In genomic region chr11:3854977-3855807, GRCh38 we compare ENCODE assay signal across 1 cellular context.
TF ChIP-seq lines count a peak whose summit lies in the region.

STIM1 (plus strand) TSS chr11:3855664; CDS start chr11:3856271, 607 bp downstream.

TF ChIP-seq in GM12878, 131 proteins besides CTCF, POLR2A, EP300 and RAD21 (continued from another document):
- TF ChIP-seq RELB (IDR thresholded peaks at IDR 0.05; ENCODE audit: low read depth) (peak; percentile 53; the same call in 1 of the 2 replicates), NFYA (IDR thresholded peaks at IDR 0.05; ENCODE audit: borderline replicate concordance, low read depth, low read length) (no peak), RCOR1 (conservative IDR thresholded peaks at IDR 0.05; ENCODE audit: low read depth, low read length) (no peak), SUZ12 (IDR thresholded peaks at IDR 0.05; ENCODE audit: unreplicated experiment) (no peak), TAF1 (IDR thresholded peaks at IDR 0.05; ENCODE audit: borderline replicate concordance, low read depth, low read length) (no peak), ZNF207 (IDR thresholded peaks at IDR 0.05; ENCODE audit: borderline replicate concordance) (peak; percentile 75; the same call in 1 of the 2 replicates), GATAD2B (conservative IDR thresholded peaks at IDR 0.05; ENCODE audit: low read depth) (peak; percentile 58; the same call in 1 of the 2 replicates), YBX1 (IDR thresholded peaks at IDR 0.05) (no peak), BACH1 (IDR thresholded peaks at IDR 0.05; ENCODE audit: borderline replicate concordance) (peak; percentile 45; the same call in 1 of the 2 replicates), KAT2A (conservative IDR thresholded peaks at IDR 0.05; ENCODE audit: control insufficient read depth, low read depth, low read length) (no peak), IKZF1 (conservative IDR thresholded peaks at IDR 0.05) (peak; percentile 77), FOXM1 (IDR thresholded peaks at IDR 0.05; ENCODE audit: low read depth, low read length) (peak; percentile 64; the same call in 1 of the 2 replicates), RB1 (IDR thresholded peaks at IDR 0.05; ENCODE audit: borderline replicate concordance) (peak; percentile 90; the same call in 1 of the 2 replicates), JUND (IDR thresholded peaks at IDR 0.05; ENCODE audit: low read depth, low read length) (no peak), CHD2 (IDR thresholded peaks at IDR 0.05; ENCODE audit: borderline replicate concordance, low read depth, low read length) (peak; percentile 76), NRF1 (conservative IDR thresholded peaks at IDR 0.05; ENCODE audit: low read depth, low read length) (no peak), SPI1 (IDR thresholded peaks at IDR 0.05; ENCODE audit: borderline replicate concordance, insufficient read depth, low read depth, low read length) (no peak), CBFB (IDR thresholded peaks at IDR 0.05; ENCODE audit: low read depth) (peak; percentile 73), MEF2B (IDR thresholded peaks at IDR 0.05; ENCODE audit: partially characterized antibody, poor library complexity, severe bottlenecking) (peak; percentile 54), IKZF2 (IDR thresholded peaks at IDR 0.05) (peak; percentile 9 to 20; a peak in 2 of 4 replicates), EGR1 (IDR thresholded peaks at IDR 0.05; ENCODE audit: borderline replicate concordance in 1 of 2, low read depth in 2 of 2, low read length in 2 of 2) (peak in 1 of 2 experiments; percentile 71; a peak in 1 of 3 replicates), POU2F2 (IDR thresholded peaks at IDR 0.05; ENCODE audit: borderline replicate concordance, low read depth, low read length) (peak; percentile 79; the same call in 1 of the 3 replicates), RELA (IDR thresholded peaks at IDR 0.05; ENCODE audit: borderline replicate concordance, partially characterized antibody) (peak; percentile 8), ATF2 (IDR thresholded peaks at IDR 0.05; ENCODE audit: low read length) (no peak), LARP7 (IDR thresholded peaks at IDR 0.05) (peak; percentile 18), HCFC1 (IDR thresholded peaks at IDR 0.05; ENCODE audit: low read length) (0 out of 2 replicates have a peak, but pooled peaks have one; percentile 16)
- TF ChIP-seq, protein P1, sequence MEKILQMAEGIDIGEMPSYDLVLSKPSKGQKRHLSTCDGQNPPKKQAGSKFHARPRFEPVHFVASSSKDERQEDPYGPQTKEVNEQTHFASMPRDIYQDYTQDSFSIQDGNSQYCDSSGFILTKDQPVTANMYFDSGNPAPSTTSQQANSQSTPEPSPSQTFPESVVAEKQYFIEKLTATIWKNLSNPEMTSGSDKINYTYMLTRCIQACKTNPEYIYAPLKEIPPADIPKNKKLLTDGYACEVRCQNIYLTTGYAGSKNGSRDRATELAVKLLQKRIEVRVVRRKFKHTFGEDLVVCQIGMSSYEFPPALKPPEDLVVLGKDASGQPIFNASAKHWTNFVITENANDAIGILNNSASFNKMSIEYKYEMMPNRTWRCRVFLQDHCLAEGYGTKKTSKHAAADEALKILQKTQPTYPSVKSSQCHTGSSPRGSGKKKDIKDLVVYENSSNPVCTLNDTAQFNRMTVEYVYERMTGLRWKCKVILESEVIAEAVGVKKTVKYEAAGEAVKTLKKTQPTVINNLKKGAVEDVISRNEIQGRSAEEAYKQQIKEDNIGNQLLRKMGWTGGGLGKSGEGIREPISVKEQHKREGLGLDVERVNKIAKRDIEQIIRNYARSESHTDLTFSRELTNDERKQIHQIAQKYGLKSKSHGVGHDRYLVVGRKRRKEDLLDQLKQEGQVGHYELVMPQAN (conservative IDR thresholded peaks at IDR 0.05) = peak; percentile 86
- TF ChIP-seq, protein P2, sequence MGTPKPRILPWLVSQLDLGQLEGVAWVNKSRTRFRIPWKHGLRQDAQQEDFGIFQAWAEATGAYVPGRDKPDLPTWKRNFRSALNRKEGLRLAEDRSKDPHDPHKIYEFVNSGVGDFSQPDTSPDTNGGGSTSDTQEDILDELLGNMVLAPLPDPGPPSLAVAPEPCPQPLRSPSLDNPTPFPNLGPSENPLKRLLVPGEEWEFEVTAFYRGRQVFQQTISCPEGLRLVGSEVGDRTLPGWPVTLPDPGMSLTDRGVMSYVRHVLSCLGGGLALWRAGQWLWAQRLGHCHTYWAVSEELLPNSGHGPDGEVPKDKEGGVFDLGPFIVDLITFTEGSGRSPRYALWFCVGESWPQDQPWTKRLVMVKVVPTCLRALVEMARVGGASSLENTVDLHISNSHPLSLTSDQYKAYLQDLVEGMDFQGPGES (IDR thresholded peaks at IDR 0.05) = no peak
